ENCODE assay signal across 28 cellular contexts in genomic region chr2:171451074-171451473, GRCh38.
"Had no signal": no experiment of that assay in that cellular context is flagged by ENCODE, and none has a peak within 500 bp of the region (broad histone marks: within the 10 kb centered on the region; RNA-seq: fewer than 3 reads in every experiment).

No MANE protein-coding gene starts in this region.

- ATAC-seq: activated T-cell treated with anti-CD3 and anti-CD28 coated beads, Interleukin-2, amount 50 U/mL, for 72 hours; effector memory CD8-positive, alpha-beta T cell; foreskin keratinocyte; gastrocnemius medialis; heart left ventricle had no signal

- H3K9me3 ChIP-seq: esophagus muscularis mucosa, gastrocnemius medialis had no signal

- H3K27me3 Mint-ChIP-seq: activated CD4-positive, alpha-beta memory T cell treated with anti-CD3 and anti-CD28 coated beads, Interleukin-2, amount 10 ng/mL, durations not matched to agents 7 days and 5 days; activated CD4-positive, alpha-beta T cell treated with anti-CD3 and anti-CD28 coated beads, Interleukin-2, amount 10 ng/mL, durations not matched to agents 7 days and 5 days; activated naive CD4-positive, alpha-beta T cell treated with anti-CD3 and anti-CD28 coated beads, Interleukin-2, amount 10 ng/mL, durations not matched to agents 7 days and 5 days; activated naive CD8-positive, alpha-beta T cell; activated T-cell treated with anti-CD3 and anti-CD28 coated beads, Interleukin-2, amount 50 U/mL, for 24 hours; effector memory CD8-positive, alpha-beta T cell had no signal

- H3K27me3 ChIP-seq: brain microvascular endothelial cell, esophagus muscularis mucosa, foreskin keratinocyte, gastrocnemius medialis, heart left ventricle had no signal

- H3K4me3 Mint-ChIP-seq: activated CD4-positive, alpha-beta memory T cell treated with anti-CD3 and anti-CD28 coated beads, Interleukin-2, amount 10 ng/mL, durations not matched to agents 7 days and 5 days; activated CD4-positive, alpha-beta T cell treated with anti-CD3 and anti-CD28 coated beads, Interleukin-2, amount 10 ng/mL, durations not matched to agents 7 days and 5 days; activated naive CD4-positive, alpha-beta T cell treated with anti-CD3 and anti-CD28 coated beads, Interleukin-2, amount 10 ng/mL, durations not matched to agents 7 days and 5 days; activated naive CD8-positive, alpha-beta T cell; activated T-cell treated with anti-CD3 and anti-CD28 coated beads, Interleukin-2, amount 50 U/mL, for 24 hours; activated T-cell treated with anti-CD3 and anti-CD28 coated beads, Interleukin-2, amount 50 U/mL, for 72 hours; effector memory CD8-positive, alpha-beta T cell had no signal

- H3K9me3 Mint-ChIP-seq: activated naive CD4-positive, alpha-beta T cell treated with anti-CD3 and anti-CD28 coated beads, Interleukin-2, amount 10 ng/mL, durations not matched to agents 7 days and 5 days; activated T-cell treated with anti-CD3 and anti-CD28 coated beads, Interleukin-2, amount 50 U/mL, for 24 hours; activated T-cell treated with anti-CD3 and anti-CD28 coated beads, Interleukin-2, amount 50 U/mL, for 72 hours had no signal

- H3K4me1 Mint-ChIP-seq: activated CD4-positive, alpha-beta memory T cell treated with anti-CD3 and anti-CD28 coated beads, Interleukin-2, amount 10 ng/mL, durations not matched to agents 7 days and 5 days; activated naive CD4-positive, alpha-beta T cell treated with anti-CD3 and anti-CD28 coated beads, Interleukin-2, amount 10 ng/mL, durations not matched to agents 7 days and 5 days had no signal

- H3K27ac Mint-ChIP-seq: activated CD4-positive, alpha-beta memory T cell treated with anti-CD3 and anti-CD28 coated beads, Interleukin-2, amount 10 ng/mL, durations not matched to agents 7 days and 5 days; activated CD4-positive, alpha-beta T cell treated with anti-CD3 and anti-CD28 coated beads, Interleukin-2, amount 10 ng/mL, durations not matched to agents 7 days and 5 days; activated naive CD4-positive, alpha-beta T cell treated with anti-CD3 and anti-CD28 coated beads, Interleukin-2, amount 10 ng/mL, durations not matched to agents 7 days and 5 days; activated naive CD8-positive, alpha-beta T cell; activated T-cell treated with anti-CD3 and anti-CD28 coated beads, Interleukin-2, amount 50 U/mL, for 24 hours; activated T-cell treated with anti-CD3 and anti-CD28 coated beads, Interleukin-2, amount 50 U/mL, for 72 hours; effector memory CD8-positive, alpha-beta T cell had no signal

- H3K4me1 ChIP-seq: esophagus muscularis mucosa, foreskin keratinocyte, gastrocnemius medialis, heart left ventricle had no signal

- H3K4me3 ChIP-seq: esophagus muscularis mucosa, gastrocnemius medialis, heart left ventricle had no signal

- H3K27ac ChIP-seq: brain microvascular endothelial cell, esophagus muscularis mucosa, foreskin keratinocyte, gastrocnemius medialis, heart left ventricle had no signal

- DNase-seq: activated CD4-positive, alpha-beta memory T cell treated with anti-CD3 and anti-CD28 coated beads, Interleukin-2, amount 10 ng/mL, durations not matched to agents 7 days and 5 days; activated CD4-positive, alpha-beta T cell treated with anti-CD3 and anti-CD28 coated beads for 1 hour; activated CD4-positive, alpha-beta T cell treated with anti-CD3 and anti-CD28 coated beads for 4 hours; activated CD4-positive, alpha-beta T cell treated with anti-CD3 and anti-CD28 coated beads, Interleukin-2, amount 10 ng/mL, durations not matched to agents 7 days and 5 days; activated CD4-positive, alpha-beta T cell treated with anti-CD3 and anti-CD28 coated beads, Interleukin-2, amount 50 U/mL, for 4 hours; activated CD8-positive, alpha-beta memory T cell treated with anti-CD3 and anti-CD28 coated beads, Interleukin-2, amount 50 U/mL, for 48 hours; activated gamma-delta T cell; activated naive CD4-positive, alpha-beta T cell; activated naive CD4-positive, alpha-beta T cell treated with anti-CD3 and anti-CD28 coated beads, Interleukin-2, amount 10 ng/mL, durations not matched to agents 7 days and 5 days; activated T-cell treated with anti-CD3 and anti-CD28 coated beads for 4 hours; activated T-cell treated with anti-CD3 and anti-CD28 coated beads, Interleukin-2, amount 50 U/mL, for 24 hours; activated T-cell treated with anti-CD3 and anti-CD28 coated beads, Interleukin-2, amount 50 U/mL, for 72 hours; amniotic stem cell; anterior cingulate cortex; brain microvascular endothelial cell; caudate nucleus; cortex of kidney; dermis blood vessel endothelial cell; effector CD4-positive, alpha-beta T cell; effector memory CD8-positive, alpha-beta T cell; erythroblast; foreskin keratinocyte; gastrocnemius medialis; glutamatergic neuron; heart left ventricle; T-helper 2 cell had no signal
